In genomic region chr4:73222466-73223257, GRCh38 we compare ENCODE assay signal across 8 cellular contexts. TPM values are rescaled to one million over a fixed set of nuclear protein-coding genes. Genes with fewer than 3 reads are reported as not detected.
DNase-seq lines count a peak whose midpoint lies in the region; ATAC-seq and TF ChIP-seq lines count a peak whose summit lies in the region.

No MANE protein-coding gene starts in this region.

- H4K20me1 ChIP-seq in OCI-LY1 (ENCODE audit: insufficient read depth, low read length), result no peaks in the 10 kb centered on the region

- intact Hi-C loops in uterus (cut with DNase I; ENCODE audit: low total_unique reads), result no loop called here

- H3K27me3 ChIP-seq in HUES6 (ENCODE audit: control insufficient read depth, insufficient read depth, low read length) (no peaks in the 10 kb centered on the region), OCI-LY1 (ENCODE audit: insufficient read depth, low read length) (no peaks in the 10 kb centered on the region), foreskin keratinocyte (no peaks in the 10 kb centered on the region), uterus (no peaks in the 10 kb centered on the region)

- H3K9me3 ChIP-seq in HUES6 (ENCODE audit: control insufficient read depth, insufficient read depth, low read depth, low read length) (no peaks in the 10 kb centered on the region), OCI-LY1 (ENCODE audit: low read length) (no peaks in the 10 kb centered on the region), uterus (no peaks in the 10 kb centered on the region)

- H3K27ac ChIP-seq in HUES6 (ENCODE audit: low read depth, low read length), result 0 out of 2 replicates have a peak overlapping the region, but pooled peaks have one; percentile 22
- peak overlapping the region; percentile 50 for H3K27ac ChIP-seq in OCI-LY1 (ENCODE audit: low read depth, low read length, poor library complexity, severe bottlenecking)
- peak overlapping the region; percentile 57 for H3K27ac ChIP-seq in foreskin keratinocyte
- H3K27ac ChIP-seq in uterus, result peak overlapping the region; percentile 62 to 83

- peak in 1 of 2 donors; percentile 19 for TF ChIP-seq POLR2A in uterus (IDR thresholded peaks at IDR 0.05)

- ATAC-seq in GM21528 (IDR thresholded peaks at IDR 0.05; ENCODE audit: low FRiP score, unreplicated experiment) (peak; percentile 90), foreskin keratinocyte (peak; percentile 100)

- peaks cover 37% of the 10 kb centered on the region for H3K4me1 ChIP-seq in HUES6 (ENCODE audit: control insufficient read depth, insufficient read depth, low read length)
- peaks cover 31% of the 10 kb centered on the region for H3K4me1 ChIP-seq in OCI-LY1 (ENCODE audit: insufficient read depth, low read length, severe bottlenecking)
- peaks cover 14% of the 10 kb centered on the region for H3K4me1 ChIP-seq in foreskin keratinocyte
- H3K4me1 ChIP-seq in uterus, result peaks cover 0 to 6% of the 10 kb centered on the region in 2 donors

- DNase-seq in ELF-1 (ENCODE audit: low read depth, low spot score), result peak; percentile 50
- peak; percentile 15 for DNase-seq in activated effector memory CD4-positive, alpha-beta T cell treated with Interleukin-2 at 50 U/mL for 16 hours
- DNase-seq in foreskin keratinocyte, result peak; percentile 82 to 90
- peak; percentile 73 for DNase-seq in occipital lobe (lab: John Stamatoyannopoulos, UW)
- peak; percentile 49 to 68 for DNase-seq in uterus

- H3F3A ChIP-seq in OCI-LY1 (ENCODE audit: insufficient read depth, low read length), result no peaks in the 10 kb centered on the region

- peak overlapping the region; percentile 48 for H3K4me3 ChIP-seq in HUES6 (ENCODE audit: low read depth, low read length)
- peak overlapping the region; percentile 56 for H3K4me3 ChIP-seq in OCI-LY1 (ENCODE audit: low read depth, low read length, poor library complexity, severe bottlenecking)
- H3K4me3 ChIP-seq in uterus, result peak overlapping the region; percentile 32 to 49

- no peak for TF ChIP-seq CTCF in OCI-LY1 (IDR thresholded peaks at IDR 0.05; ENCODE audit: low read length)
- TF ChIP-seq CTCF in foreskin keratinocyte (conservative IDR thresholded peaks at IDR 0.05), result no peak
- peak in 1 of 4 experiments; percentile 14 for TF ChIP-seq CTCF in uterus (IDR thresholded peaks at IDR 0.05)

- H3K36me3 ChIP-seq in HUES6 (ENCODE audit: control insufficient read depth, insufficient read depth, low read length), result peaks cover 2% of the 10 kb centered on the region; the same call in 1 of the 2 replicates
- H3K36me3 ChIP-seq in OCI-LY1 (ENCODE audit: insufficient read depth, low read length), result peaks cover 19% of the 10 kb centered on the region
- no peaks in the 10 kb centered on the region for H3K36me3 ChIP-seq in uterus

- H3K79me2 ChIP-seq in OCI-LY1 (ENCODE audit: insufficient read depth, low read length), result peaks cover 72% of the 10 kb centered on the region

- no peaks in the 10 kb centered on the region for H3K9me2 ChIP-seq in OCI-LY1 (ENCODE audit: low read depth, low read length)

- peak overlapping the region; percentile 35 for H3K9ac ChIP-seq in HUES6 (ENCODE audit: low read length)
- H3K9ac ChIP-seq in OCI-LY1 (ENCODE audit: low read length), result peak overlapping the region; percentile 53

- no peak overlapping the region for H2AFZ ChIP-seq in OCI-LY1 (ENCODE audit: low read length)

- peak overlapping the region; percentile 62 for H3K4me2 ChIP-seq in OCI-LY1 (ENCODE audit: low read length)

RNA-seq across cellular contexts. Expression of gene ANKRD17, which starts 35.9 kb away (rescaled TPM):
- total RNA-seq in foreskin keratinocyte (45.5 and 49.9 TPM in 2 replicates), occipital lobe (79.2 TPM), uterus (10 to 100 TPM; 25.0 to 75.6 (median 56.7) TPM)
- 9.0 and 12.1 TPM in 2 replicates for polyA plus RNA-seq in foreskin keratinocyte

Comparison
In these comparisons a context has a peak if more than half of its experiments do, and no peak if none do; other contexts are left out.
1. Peak in every context shown above with its lines: DNase-seq, ATAC-seq, H3K4me3 ChIP-seq and H3K27ac ChIP-seq.
2. DNase-seq: peak in every context shown above with its lines; median percentile 86 in foreskin keratinocyte; 73 in occipital lobe; 58 in uterus; 50 in ELF-1; 15 in activated effector memory CD4-positive, alpha-beta T cell treated with Interleukin-2 at 50 U/mL for 16 hours.
3. H3K27ac ChIP-seq: peak in every context shown above with its lines; median percentile 72 in uterus; 57 in foreskin keratinocyte; 50 in OCI-LY1; 22 in HUES6.